Comparison of ENCODE assay signal across 9 cellular contexts in genomic region chr2:8119782-8120551, GRCh38.
DNase-seq lines count a peak whose midpoint lies in the region; ATAC-seq and TF ChIP-seq lines count a peak whose summit lies in the region.
"Had no signal": no experiment of that assay in that cellular context is flagged by ENCODE, and none has a peak within 500 bp of the region (broad histone marks: within the 10 kb centered on the region; RNA-seq: fewer than 3 reads in every experiment).

No MANE protein-coding gene starts in this region.

- H3K4me1 ChIP-seq in GM23338 (ENCODE audit: insufficient read depth) (peaks cover 4% of the 10 kb centered on the region; the same call in 1 of the 2 replicates), rectal smooth muscle tissue (ENCODE audit: control insufficient read depth, insufficient read depth, low read length) (peaks cover 13% of the 10 kb centered on the region), uterus (no peaks in the 10 kb centered on the region)

- no peak overlapping the region for H3K9ac ChIP-seq in rectal smooth muscle tissue (ENCODE audit: low read length)

- no peaks in the 10 kb centered on the region for H3K27me3 ChIP-seq in GM23338 (ENCODE audit: insufficient read depth)
- no peaks in the 10 kb centered on the region for H3K27me3 ChIP-seq in rectal smooth muscle tissue (ENCODE audit: control insufficient read depth, insufficient read depth, low read length)
- no peaks in the 10 kb centered on the region for H3K27me3 ChIP-seq in uterus

- no peaks in the 10 kb centered on the region for H3K9me3 Mint-ChIP-seq in GM23338
- no peaks in the 10 kb centered on the region for H3K9me3 Mint-ChIP-seq in activated CD4-positive, alpha-beta memory T cell treated with anti-CD3 and anti-CD28 coated beads, Interleukin-2, amount 10 ng/mL, durations not matched to agents 7 days and 5 days

- intact Hi-C loops in uterus (cut with DNase I; ENCODE audit: low total_unique reads) = no loop called here

- ATAC-seq in GM23338 (no peak), GM21529 (IDR thresholded peaks at IDR 0.05; ENCODE audit: unreplicated experiment) (no peak)

- no peak for TF ChIP-seq CTCF in GM23338 (conservative IDR thresholded peaks at IDR 0.05; ENCODE audit: low read depth in 2 of 2)
- TF ChIP-seq CTCF in uterus (IDR thresholded peaks at IDR 0.05) = no peak

- H3K36me3 ChIP-seq in GM23338 (ENCODE audit: insufficient read depth) (no peaks in the 10 kb centered on the region), rectal smooth muscle tissue (ENCODE audit: control insufficient read depth, insufficient read depth, low read length) (no peaks in the 10 kb centered on the region), uterus (no peaks in the 10 kb centered on the region)

- CTCF ChIA-PET in activated CD4-positive, alpha-beta memory T cell treated with anti-CD3 and anti-CD28 coated beads, Interleukin-2, amount 10 ng/mL, durations not matched to agents 7 days and 5 days (lab: Charles Lee) = no interaction called here

- no peak for DNase-seq in GM23338 (ENCODE audit: low spot score)
- DNase-seq in activated CD4-positive, alpha-beta memory T cell treated with anti-CD3 and anti-CD28 coated beads, Interleukin-2, amount 10 ng/mL, durations not matched to agents 7 days and 5 days = no peak
- peak; percentile 41 for DNase-seq in glomerular visceral epithelial cell (ENCODE audit: extremely low spot score)
- DNase-seq in NCI-H187 (lab: John Stamatoyannopoulos, UW) = no peak
- DNase-seq in uterus = no peak
- DNase-seq in 8988T = no peak
- DNase-seq: NCI-H526 treated with DMSO at 0.1 percent for 48 hours had no signal

- peak overlapping the region; percentile 83 for H2AFZ ChIP-seq in GM23338

- H3K27ac ChIP-seq in GM23338 (ENCODE audit: low read depth) = no peak overlapping the region
- peak overlapping the region; percentile 30 for H3K27ac ChIP-seq in rectal smooth muscle tissue (ENCODE audit: low read depth, low read length)
- peak overlapping the region in 1 of 2 donors; percentile 53 for H3K27ac ChIP-seq in uterus

- H3K9me3 ChIP-seq in uterus = no peaks in the 10 kb centered on the region

- H3F3A ChIP-seq in GM23338 (replicated peaks; ENCODE audit: low read depth) = no peaks in the 10 kb centered on the region

- H3K4me1 Mint-ChIP-seq in GM23338 = peaks cover 11% of the 10 kb centered on the region
- H3K4me1 Mint-ChIP-seq in activated CD4-positive, alpha-beta memory T cell treated with anti-CD3 and anti-CD28 coated beads, Interleukin-2, amount 10 ng/mL, durations not matched to agents 7 days and 5 days = peaks cover 26% of the 10 kb centered on the region

- no peak overlapping the region for H3K4me3 Mint-ChIP-seq in GM23338
- no peak overlapping the region for H3K4me3 Mint-ChIP-seq in activated CD4-positive, alpha-beta memory T cell treated with anti-CD3 and anti-CD28 coated beads, Interleukin-2, amount 10 ng/mL, durations not matched to agents 7 days and 5 days

- H3K4me3 ChIP-seq in GM23338 (no peak overlapping the region), rectal smooth muscle tissue (ENCODE audit: low read length) (peak overlapping the region; percentile 22), uterus (no peak overlapping the region)

- peaks cover 5% of the 10 kb centered on the region for H3K27me3 Mint-ChIP-seq in GM23338 (ENCODE audit: insufficient read depth, low read depth, poor library complexity)
- H3K27me3 Mint-ChIP-seq in activated CD4-positive, alpha-beta memory T cell treated with anti-CD3 and anti-CD28 coated beads, Interleukin-2, amount 10 ng/mL, durations not matched to agents 7 days and 5 days = no peaks in the 10 kb centered on the region

- H3K9me2 ChIP-seq in GM23338 (ENCODE audit: insufficient read depth) = no peaks in the 10 kb centered on the region

- peak overlapping the region; percentile 32; the same call in 1 of the 2 replicates for H3K27ac Mint-ChIP-seq in GM23338
- H3K27ac Mint-ChIP-seq in activated CD4-positive, alpha-beta memory T cell treated with anti-CD3 and anti-CD28 coated beads, Interleukin-2, amount 10 ng/mL, durations not matched to agents 7 days and 5 days = peak overlapping the region; percentile 47

- no peak for TF ChIP-seq POLR2A in uterus (IDR thresholded peaks at IDR 0.05)

- POLR2A ChIA-PET in activated CD4-positive, alpha-beta memory T cell treated with anti-CD3 and anti-CD28 coated beads, Interleukin-2, amount 10 ng/mL, durations not matched to agents 7 days and 5 days (lab: Charles Lee) = no interaction called here

- no peaks in the 10 kb centered on the region for H4K20me1 ChIP-seq in GM23338 (replicated peaks; ENCODE audit: insufficient read depth)

- H3K4me2 ChIP-seq in GM23338 = no peak overlapping the region

- no peaks in the 10 kb centered on the region for H3K79me2 ChIP-seq in GM23338 (replicated peaks; ENCODE audit: insufficient read depth)

- no peaks in the 10 kb centered on the region for H3K36me3 Mint-ChIP-seq in GM23338 (ENCODE audit: low read depth)
- peaks cover 3% of the 10 kb centered on the region for H3K36me3 Mint-ChIP-seq in activated CD4-positive, alpha-beta memory T cell treated with anti-CD3 and anti-CD28 coated beads, Interleukin-2, amount 10 ng/mL, durations not matched to agents 7 days and 5 days (ENCODE audit: low read depth)

TF ChIP-seq in GM23338, 12 proteins besides CTCF, POLR2A, EP300 and RAD21 (continues in another document):
- TF ChIP-seq REST (IDR thresholded peaks at IDR 0.05; ENCODE audit: unreplicated experiment) (no peak), JUNB (IDR thresholded peaks at IDR 0.05; ENCODE audit: unreplicated experiment) (no peak), ZNF114 (CRISPR knock-in tag; IDR thresholded peaks at IDR 0.05) (no peak), CREB1 (CRISPR knock-in tag; IDR thresholded peaks at IDR 0.05; ENCODE audit: low read depth) (no peak), EZH2 (IDR thresholded peaks at IDR 0.05; ENCODE audit: low read depth, unreplicated experiment) (no peak), STAT1 (IDR thresholded peaks at IDR 0.05; ENCODE audit: unreplicated experiment) (no peak), ETS1 (IDR thresholded peaks at IDR 0.05) (no peak), NANOG (IDR thresholded peaks at IDR 0.05; ENCODE audit: borderline replicate concordance) (no peak), POLR2AphosphoS5 (IDR thresholded peaks at IDR 0.05; ENCODE audit: low read depth) (no peak), ZNF331 (CRISPR knock-in tag; IDR thresholded peaks at IDR 0.05; ENCODE audit: low read depth) (no peak)
